In the genomic region with DNA sequence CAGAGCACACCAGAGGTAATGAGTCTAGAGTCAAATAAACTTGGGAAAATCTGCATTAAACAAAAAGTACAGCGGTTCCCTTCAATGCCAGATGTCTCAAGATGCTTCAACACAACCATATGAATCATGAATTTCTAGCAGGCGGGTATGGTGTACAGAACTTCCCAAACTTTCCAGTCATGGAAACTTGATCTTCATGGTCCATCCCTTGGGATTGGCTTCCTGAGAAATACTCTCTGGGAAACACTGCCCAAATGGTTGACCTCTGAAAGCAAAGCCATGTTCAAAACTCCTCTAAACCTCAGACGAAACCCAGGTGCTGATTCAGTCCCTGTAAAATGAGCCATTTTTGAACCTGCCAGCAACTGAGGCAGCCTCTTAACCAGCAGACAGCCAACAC, we compare ENCODE assay signal across 1 cellular context.
TF ChIP-seq lines count a peak whose summit lies in the region.

No MANE protein-coding gene starts in this region.

TF ChIP-seq in IMR-90, 13 proteins besides CTCF, POLR2A, EP300 and RAD21 (continued from another document):
- TF ChIP-seq, protein P1, sequence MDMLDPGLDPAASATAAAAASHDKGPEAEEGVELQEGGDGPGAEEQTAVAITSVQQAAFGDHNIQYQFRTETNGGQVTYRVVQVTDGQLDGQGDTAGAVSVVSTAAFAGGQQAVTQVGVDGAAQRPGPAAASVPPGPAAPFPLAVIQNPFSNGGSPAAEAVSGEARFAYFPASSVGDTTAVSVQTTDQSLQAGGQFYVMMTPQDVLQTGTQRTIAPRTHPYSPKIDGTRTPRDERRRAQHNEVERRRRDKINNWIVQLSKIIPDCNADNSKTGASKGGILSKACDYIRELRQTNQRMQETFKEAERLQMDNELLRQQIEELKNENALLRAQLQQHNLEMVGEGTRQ (IDR thresholded peaks at IDR 0.05; ENCODE audit: low read depth, low read length): no peak
- TF ChIP-seq, protein P2, sequence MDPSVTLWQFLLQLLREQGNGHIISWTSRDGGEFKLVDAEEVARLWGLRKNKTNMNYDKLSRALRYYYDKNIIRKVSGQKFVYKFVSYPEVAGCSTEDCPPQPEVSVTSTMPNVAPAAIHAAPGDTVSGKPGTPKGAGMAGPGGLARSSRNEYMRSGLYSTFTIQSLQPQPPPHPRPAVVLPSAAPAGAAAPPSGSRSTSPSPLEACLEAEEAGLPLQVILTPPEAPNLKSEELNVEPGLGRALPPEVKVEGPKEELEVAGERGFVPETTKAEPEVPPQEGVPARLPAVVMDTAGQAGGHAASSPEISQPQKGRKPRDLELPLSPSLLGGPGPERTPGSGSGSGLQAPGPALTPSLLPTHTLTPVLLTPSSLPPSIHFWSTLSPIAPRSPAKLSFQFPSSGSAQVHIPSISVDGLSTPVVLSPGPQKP (IDR thresholded peaks at IDR 0.05; ENCODE audit: borderline replicate concordance, low read depth, low read length): no peak
- TF ChIP-seq BHLHE40 (IDR thresholded peaks at IDR 0.05; ENCODE audit: low read depth, low read length): no peak
